1 cellular context compared by ENCODE assay signal in the genomic region with DNA sequence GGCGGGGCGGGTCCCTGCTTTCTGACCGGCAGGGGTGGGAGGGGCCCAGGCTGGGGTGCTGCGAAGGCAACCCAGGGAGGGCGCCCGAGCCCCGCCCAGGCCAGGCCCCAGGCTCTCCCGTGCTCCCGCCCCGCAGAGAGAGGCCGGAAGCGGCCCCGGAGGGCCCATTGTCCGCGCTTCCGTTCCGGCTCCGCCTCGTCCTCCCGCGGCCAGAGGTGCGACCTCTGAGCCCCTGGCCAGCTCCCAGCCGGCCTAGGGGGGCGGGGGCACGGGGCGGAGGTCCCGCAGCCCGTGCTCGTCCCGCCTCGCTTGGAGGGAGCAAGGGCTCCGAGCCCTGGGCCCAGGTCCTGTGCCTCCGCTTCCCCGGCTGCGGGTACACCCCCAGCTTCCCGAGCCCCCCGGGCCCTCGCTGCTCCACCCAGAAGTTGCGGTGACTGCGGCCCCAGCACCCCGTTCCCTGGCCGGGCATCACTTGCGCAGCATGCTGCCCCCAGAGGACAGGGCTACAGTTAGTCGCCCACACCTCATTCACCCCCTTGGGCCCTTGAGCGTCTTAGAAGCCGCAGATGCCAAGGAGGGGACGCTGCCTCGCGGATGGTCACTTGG.
TF ChIP-seq lines count a peak whose summit lies in the region.

No MANE protein-coding gene starts in this region.

TF ChIP-seq in GM23338, 12 proteins besides CTCF, POLR2A, EP300 and RAD21 (continued from another document):
- TF ChIP-seq, protein P1, sequence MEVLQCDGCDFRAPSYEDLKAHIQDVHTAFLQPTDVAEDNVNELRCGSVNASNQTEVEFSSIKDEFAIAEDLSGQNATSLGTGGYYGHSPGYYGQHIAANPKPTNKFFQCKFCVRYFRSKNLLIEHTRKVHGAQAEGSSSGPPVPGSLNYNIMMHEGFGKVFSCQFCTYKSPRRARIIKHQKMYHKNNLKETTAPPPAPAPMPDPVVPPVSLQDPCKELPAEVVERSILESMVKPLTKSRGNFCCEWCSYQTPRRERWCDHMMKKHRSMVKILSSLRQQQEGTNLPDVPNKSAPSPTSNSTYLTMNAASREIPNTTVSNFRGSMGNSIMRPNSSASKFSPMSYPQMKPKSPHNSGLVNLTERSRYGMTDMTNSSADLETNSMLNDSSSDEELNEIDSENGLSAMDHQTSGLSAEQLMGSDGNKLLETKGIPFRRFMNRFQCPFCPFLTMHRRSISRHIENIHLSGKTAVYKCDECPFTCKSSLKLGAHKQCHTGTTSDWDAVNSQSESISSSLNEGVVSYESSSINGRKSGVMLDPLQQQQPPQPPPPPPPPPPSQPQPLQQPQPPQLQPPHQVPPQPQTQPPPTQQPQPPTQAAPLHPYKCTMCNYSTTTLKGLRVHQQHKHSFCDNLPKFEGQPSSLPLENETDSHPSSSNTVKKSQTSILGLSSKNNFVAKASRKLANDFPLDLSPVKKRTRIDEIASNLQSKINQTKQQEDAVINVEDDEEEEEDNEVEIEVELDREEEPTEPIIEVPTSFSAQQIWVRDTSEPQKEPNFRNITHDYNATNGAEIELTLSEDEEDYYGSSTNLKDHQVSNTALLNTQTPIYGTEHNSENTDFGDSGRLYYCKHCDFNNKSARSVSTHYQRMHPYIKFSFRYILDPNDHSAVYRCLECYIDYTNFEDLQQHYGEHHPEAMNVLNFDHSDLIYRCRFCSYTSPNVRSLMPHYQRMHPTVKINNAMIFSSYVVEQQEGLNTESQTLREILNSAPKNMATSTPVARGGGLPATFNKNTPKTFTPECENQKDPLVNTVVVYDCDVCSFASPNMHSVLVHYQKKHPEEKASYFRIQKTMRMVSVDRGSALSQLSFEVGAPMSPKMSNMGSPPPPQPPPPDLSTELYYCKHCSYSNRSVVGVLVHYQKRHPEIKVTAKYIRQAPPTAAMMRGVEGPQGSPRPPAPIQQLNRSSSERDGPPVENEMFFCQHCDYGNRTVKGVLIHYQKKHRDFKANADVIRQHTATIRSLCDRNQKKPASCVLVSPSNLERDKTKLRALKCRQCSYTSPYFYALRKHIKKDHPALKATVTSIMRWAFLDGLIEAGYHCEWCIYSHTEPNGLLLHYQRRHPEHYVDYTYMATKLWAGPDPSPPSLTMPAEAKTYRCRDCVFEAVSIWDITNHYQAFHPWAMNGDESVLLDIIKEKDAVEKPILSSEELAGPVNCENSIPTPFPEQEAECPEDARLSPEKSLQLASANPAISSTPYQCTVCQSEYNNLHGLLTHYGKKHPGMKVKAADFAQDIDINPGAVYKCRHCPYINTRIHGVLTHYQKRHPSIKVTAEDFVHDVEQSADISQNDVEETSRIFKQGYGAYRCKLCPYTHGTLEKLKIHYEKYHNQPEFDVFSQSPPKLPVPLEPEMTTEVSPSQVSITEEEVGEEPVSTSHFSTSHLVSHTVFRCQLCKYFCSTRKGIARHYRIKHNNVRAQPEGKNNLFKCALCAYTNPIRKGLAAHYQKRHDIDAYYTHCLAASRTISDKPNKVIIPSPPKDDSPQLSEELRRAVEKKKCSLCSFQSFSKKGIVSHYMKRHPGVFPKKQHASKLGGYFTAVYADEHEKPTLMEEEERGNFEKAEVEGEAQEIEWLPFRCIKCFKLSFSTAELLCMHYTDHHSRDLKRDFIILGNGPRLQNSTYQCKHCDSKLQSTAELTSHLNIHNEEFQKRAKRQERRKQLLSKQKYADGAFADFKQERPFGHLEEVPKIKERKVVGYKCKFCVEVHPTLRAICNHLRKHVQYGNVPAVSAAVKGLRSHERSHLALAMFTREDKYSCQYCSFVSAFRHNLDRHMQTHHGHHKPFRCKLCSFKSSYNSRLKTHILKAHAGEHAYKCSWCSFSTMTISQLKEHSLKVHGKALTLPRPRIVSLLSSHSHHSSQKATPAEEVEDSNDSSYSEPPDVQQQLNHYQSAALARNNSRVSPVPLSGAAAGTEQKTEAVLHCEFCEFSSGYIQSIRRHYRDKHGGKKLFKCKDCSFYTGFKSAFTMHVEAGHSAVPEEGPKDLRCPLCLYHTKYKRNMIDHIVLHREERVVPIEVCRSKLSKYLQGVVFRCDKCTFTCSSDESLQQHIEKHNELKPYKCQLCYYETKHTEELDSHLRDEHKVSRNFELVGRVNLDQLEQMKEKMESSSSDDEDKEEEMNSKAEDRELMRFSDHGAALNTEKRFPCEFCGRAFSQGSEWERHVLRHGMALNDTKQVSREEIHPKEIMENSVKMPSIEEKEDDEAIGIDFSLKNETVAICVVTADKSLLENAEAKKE (CRISPR knock-in tag; IDR thresholded peaks at IDR 0.05), result no peak
- TF ChIP-seq STAT1 (IDR thresholded peaks at IDR 0.05; ENCODE audit: unreplicated experiment), result no peak
- no peak for TF ChIP-seq EZH2phosphoT487 (IDR thresholded peaks at IDR 0.05; ENCODE audit: unreplicated experiment)
TF ChIP-seq in GM23338: peak in this region for 3.
